ENCODE assay signal across 16 cellular contexts in the genomic region with DNA sequence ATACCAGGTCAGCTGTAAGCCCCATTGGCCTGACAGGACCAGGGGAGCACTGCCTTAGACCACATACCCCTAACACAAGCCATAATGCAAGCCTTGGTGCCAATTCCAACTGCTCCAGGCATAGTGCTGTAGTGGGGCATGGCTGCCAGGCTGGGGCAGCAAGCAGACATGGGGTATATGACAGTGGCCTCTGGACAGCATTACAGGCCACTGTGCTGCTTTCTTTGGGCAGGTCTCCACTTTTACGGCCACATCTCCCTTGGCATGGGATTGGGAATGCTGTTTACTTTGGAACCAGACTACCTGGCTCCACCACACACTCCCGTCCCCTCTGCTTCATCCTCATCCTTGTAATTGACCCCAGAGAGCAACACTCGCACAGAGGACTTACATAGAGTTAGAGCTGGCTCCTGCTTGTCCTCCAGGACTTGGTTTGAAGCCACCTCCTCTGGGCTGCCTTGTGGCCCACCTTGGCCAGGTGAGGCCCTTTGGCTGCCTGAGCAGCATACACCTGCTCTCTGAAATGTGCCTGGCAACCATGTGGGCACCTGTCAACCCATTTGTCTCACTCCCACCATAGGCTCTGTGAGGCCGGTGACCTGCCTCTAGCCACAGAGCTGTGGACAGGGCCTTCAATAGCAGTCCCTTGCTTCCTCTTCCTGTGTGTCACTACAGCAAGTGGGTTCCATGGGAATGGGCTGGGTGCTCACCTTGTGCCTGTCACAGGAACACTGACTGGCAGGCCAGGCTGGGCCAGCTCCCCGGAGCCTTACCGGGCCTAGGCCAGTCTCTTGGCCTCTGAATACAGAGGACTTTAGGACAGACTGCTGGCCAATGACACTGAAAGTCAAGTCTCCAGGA.
"Had no signal": no experiment of that assay in that cellular context is flagged by ENCODE, and none has a peak within 500 bp of the region (broad histone marks: within the 10 kb centered on the region; RNA-seq: fewer than 3 reads in every experiment).

No MANE protein-coding gene starts in this region.

- H3K9me3 Mint-ChIP-seq: nephron progenitor cell had no signal

- H3K4me1 Mint-ChIP-seq: brain, nephron progenitor cell had no signal

- H3K36me3 Mint-ChIP-seq: brain, WTC11 had no signal

- H3K27me3 Mint-ChIP-seq: activated CD4-positive, alpha-beta T cell treated with anti-CD3 and anti-CD28 coated beads for 36 hours had no signal

- H3K9me3 ChIP-seq: testis had no signal

- H3K4me3 ChIP-seq: dorsolateral prefrontal cortex, skin epidermis, testis had no signal

- H3K27ac Mint-ChIP-seq: activated CD4-positive, alpha-beta T cell treated with anti-CD3 and anti-CD28 coated beads for 36 hours; nephron progenitor cell; progenitor cell of endocrine pancreas; T-helper 2 cell treated with Interferon-gamma antibody and Interleukin-4, amounts not matched to agents 5 μg/mL and 100 μg/mL, for 36 hours; WTC11 had no signal

- H3K4me1 ChIP-seq: foreskin keratinocyte, testis had no signal

- H3K27me3 ChIP-seq: foreskin keratinocyte, testis had no signal

- ATAC-seq: activated CD4-positive, alpha-beta T cell treated with anti-CD3 and anti-CD28 coated beads for 36 hours; foreskin keratinocyte; left ventricle myocardium superior; WTC11 had no signal

- H3K27ac ChIP-seq: dorsolateral prefrontal cortex, epithelial cell of prostate, foreskin keratinocyte, skin epidermis, testis had no signal

- DNase-seq: activated CD4-positive, alpha-beta T cell treated with anti-CD3 and anti-CD28 coated beads for 36 hours; activated CD4-positive, alpha-beta T cell treated with anti-CD3 and anti-CD28 coated beads, Interleukin-2, amount 50 U/mL, for 48 hours; anterior cingulate cortex; central memory CD4-positive, alpha-beta T cell; foreskin keratinocyte; glutamatergic neuron; left ventricle myocardium superior; nephron progenitor cell; testis had no signal

- H3K4me3 Mint-ChIP-seq: activated CD4-positive, alpha-beta T cell treated with anti-CD3 and anti-CD28 coated beads for 36 hours; brain; nephron progenitor cell; T-helper 2 cell treated with Interferon-gamma antibody and Interleukin-4, amounts not matched to agents 5 μg/mL and 100 μg/mL, for 36 hours; WTC11 had no signal
